ENCODE assay signal across 8 cellular contexts in genomic region chr3:128879125-128879969, GRCh38. TPM values are rescaled to one million over a fixed set of nuclear protein-coding genes. Genes with fewer than 3 reads are reported as not detected.
DNase-seq lines count a peak whose midpoint lies in the region; ATAC-seq, FAIRE-seq and TF ChIP-seq lines count a peak whose summit lies in the region.

Gene ACAD9 (plus strand): TSS chr3:128879620. CDS start chr3:128879692, 72 bp downstream.

- peak; percentile 80 for DNase-seq in AG04449 (ENCODE audit: low read depth, low spot score)
- DNase-seq in NCI-H2227 treated with DMSO at 0.1 percent for 48 hours (lab: John Stamatoyannopoulos, UW) = peak; percentile 92
- DNase-seq in bronchial epithelial cell (ENCODE audit: low read depth) = peak; percentile 93
- DNase-seq in iPS-NIHi11 (ENCODE audit: low spot score) = peak; percentile 99
- DNase-seq in small intestine = peak; percentile 99

- ATAC-seq in GM18907 (IDR thresholded peaks at IDR 0.05; ENCODE audit: unreplicated experiment) (peak; percentile 89), HG03159 (IDR thresholded peaks at IDR 0.05; ENCODE audit: unreplicated experiment) (peak; percentile 93)

- peak within 1 kb of the TSS; percentile 84 to 88 for H3K27ac ChIP-seq in small intestine (ENCODE audit: low read depth in 1 of 2, low read length in 1 of 2)

- POLR2A ChIA-PET in AG04449 (lab: Yijun Ruan, JAX) = interaction anchor here (0.6 to 3.1 kb wide), 9 partner anchors 10 to 437 kb away, joined by 3 to 17 read pairs (median 3); a partner anchor contains a TSS

- no peak for FAIRE-seq in bronchial epithelial cell (lab: Jason Lieb, UNC)
- FAIRE-seq in small intestine (lab: Jason Lieb, UNC) = no peak

- H3K36me3 ChIP-seq in bronchial epithelial cell (ENCODE audit: control insufficient read depth, insufficient read depth, low read length) = peaks cover 9% of the 10 kb centered on the region
- H3K36me3 ChIP-seq in small intestine (ENCODE audit: control insufficient read depth in 2 of 2, insufficient read depth in 2 of 2, low read length in 2 of 2) = no peaks in the 10 kb centered on the region

- CTCF ChIA-PET in AG04449 (lab: Yijun Ruan, JAX) = interaction anchor here (1.0 to 4.8 kb wide), 6 partner anchors 33 to 262 kb away, joined by 3 to 29 read pairs (median 14); no protein-coding TSS in a partner anchor

- no peaks in the 10 kb centered on the region for H3K27me3 ChIP-seq in bronchial epithelial cell (ENCODE audit: control insufficient read depth, insufficient read depth, low read length)
- no peaks in the 10 kb centered on the region for H3K27me3 ChIP-seq in small intestine (ENCODE audit: control insufficient read depth in 2 of 2, insufficient read depth in 2 of 2, low read length in 2 of 2)

- WGBS in small intestine, 3 donors = 0 to 1% (median 0%) methylated on average over 46 to 65 of the region's 65 CpGs

- no peaks in the 10 kb centered on the region for H3K9me3 ChIP-seq in small intestine (ENCODE audit: control insufficient read depth, low read depth)

- H3K4me3 ChIP-seq in AG04449 (ENCODE audit: low read depth, low read length) (peak within 1 kb of the TSS; percentile 89), WI38 (ENCODE audit: low read depth, low read length) (peak within 1 kb of the TSS; percentile 92), bronchial epithelial cell (ENCODE audit: low read depth, low read length) (peak within 1 kb of the TSS; percentile 73), small intestine (ENCODE audit: low read depth in 1 of 2, low read length in 2 of 2) (peak within 1 kb of the TSS; percentile 37 to 64)

- TF ChIP-seq CTCF in AG04449 (IDR thresholded peaks at IDR 0.05; ENCODE audit: insufficient read depth, low read length, missing control alignments) = no peak
- no peak for TF ChIP-seq CTCF in WI38 (IDR thresholded peaks at IDR 0.05; ENCODE audit: low read depth, low read length)
- no peak for TF ChIP-seq CTCF in bronchial epithelial cell (IDR thresholded peaks at IDR 0.05; ENCODE audit: insufficient read depth, low read length, severe bottlenecking)

- H3K4me1 ChIP-seq in small intestine (ENCODE audit: control insufficient read depth in 2 of 2, insufficient read depth in 1 of 2, low read depth in 1 of 2, low read length in 1 of 2) = peaks cover 2 to 3% of the 10 kb centered on the region in 2 donors

RNA-seq across cellular contexts. Expression of gene ACAD9, which starts in this region (rescaled TPM):
- total RNA-seq in bronchial epithelial cell = 23.7 and 24.7 TPM in 2 replicates
- polyA plus RNA-seq in small intestine = 10 to 100 TPM; 17.3 to 29.8 (median 20.1) TPM

Comparison
In these comparisons a context has a peak if more than half of its experiments do, and no peak if none do; other contexts are left out.
1. Peak in every context shown above with its lines: DNase-seq, ATAC-seq, H3K4me3 ChIP-seq and H3K27ac ChIP-seq.